In the genomic region with DNA sequence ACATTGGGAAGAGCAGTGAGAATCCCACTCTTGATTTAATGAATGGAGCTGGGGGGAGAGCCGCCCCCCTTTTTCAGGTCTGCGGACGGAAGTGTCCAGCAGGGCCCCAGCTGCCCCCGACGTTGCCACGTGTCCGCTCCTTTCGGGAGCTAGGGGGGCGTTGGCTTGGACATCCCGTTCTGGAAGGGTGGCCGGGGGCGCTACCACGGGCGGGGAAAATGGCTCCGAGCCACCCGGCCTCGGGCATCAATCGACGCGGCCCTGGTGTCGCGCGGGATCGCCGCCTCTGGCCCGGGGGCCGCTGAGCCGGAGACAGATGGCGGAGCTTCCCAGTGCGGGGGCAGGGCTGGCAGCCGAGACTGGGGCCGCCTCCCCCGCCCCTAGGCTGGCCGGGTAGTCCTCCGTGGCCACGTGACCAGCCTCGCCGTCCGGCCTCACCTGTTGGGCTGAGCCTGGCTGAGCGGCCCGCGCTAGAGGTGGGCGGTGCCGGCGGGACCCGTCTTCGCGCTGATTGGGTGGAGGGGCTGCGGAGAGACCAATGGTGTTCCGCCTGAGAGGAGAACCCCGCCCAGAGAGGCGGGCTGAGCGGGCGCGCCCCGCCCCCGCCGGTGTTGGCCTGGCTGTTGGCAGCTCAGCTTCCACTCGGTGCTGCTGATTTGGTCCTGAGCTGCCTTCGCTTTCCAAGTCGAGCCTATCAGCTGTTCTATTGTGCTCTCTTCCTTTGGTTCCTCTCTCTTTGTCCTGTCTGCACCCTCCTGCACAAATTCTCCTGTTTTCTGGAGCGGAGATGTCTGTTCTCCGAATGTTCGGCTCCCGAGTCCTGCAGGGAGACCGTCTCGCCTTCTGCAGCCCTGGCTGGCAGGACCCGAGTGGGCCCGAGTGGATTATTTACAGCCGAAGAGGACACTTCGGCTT, we compare ENCODE assay signal across 8 cellular contexts. TPM values are rescaled to one million over a fixed set of nuclear protein-coding genes. Genes with fewer than 3 reads are reported as not detected.
DNase-seq lines count a peak whose midpoint lies in the region; ATAC-seq and TF ChIP-seq lines count a peak whose summit lies in the region.

No MANE protein-coding gene starts in this region.

- no peaks in the 10 kb centered on the region for H3K9me3 ChIP-seq in CD4-positive, CD25-positive, alpha-beta regulatory T cell (ENCODE audit: control insufficient read depth in 2 of 2, low read length in 2 of 2)

- H3K4me1 ChIP-seq in CD4-positive, CD25-positive, alpha-beta regulatory T cell (ENCODE audit: control insufficient read depth, insufficient read depth, low read length, poor library complexity, severe bottlenecking) = peaks cover 66% of the 10 kb centered on the region

- peaks cover 0 to 1% (median 0%) of the 10 kb centered on the region in 7 donors for H3K9me3 Mint-ChIP-seq in CD4-positive, CD25-positive, alpha-beta regulatory T cell
- no peaks in the 10 kb centered on the region for H3K9me3 Mint-ChIP-seq in endothelial cell (ENCODE audit: unreplicated experiment)

- ATAC-seq in CD4-positive, CD25-positive, alpha-beta regulatory T cell (ENCODE audit: low read depth in 2 of 2) = peak; percentile 96
- ATAC-seq in HG02571 (IDR thresholded peaks at IDR 0.05; ENCODE audit: unreplicated experiment) (peak; percentile 95), GM18520 (IDR thresholded peaks at IDR 0.05; ENCODE audit: unreplicated experiment) (no peak)

- H3K4me3 ChIP-seq in CD4-positive, CD25-positive, alpha-beta regulatory T cell (ENCODE audit: low read depth, low read length) = peak overlapping the region; percentile 86

- H3K36me3 Mint-ChIP-seq in CD4-positive, CD25-positive, alpha-beta regulatory T cell = peaks cover 39% of the 10 kb centered on the region
- peaks cover under 1% of the 10 kb centered on the region for H3K36me3 Mint-ChIP-seq in endothelial cell (ENCODE audit: low read depth, unreplicated experiment)

- DNase-seq in CD4-positive, CD25-positive, alpha-beta regulatory T cell = peak; percentile 92 to 96 (median 94)
- DNase-seq in NCI-H526 (lab: John Stamatoyannopoulos, UW) = peak; percentile 88 to 96
- DNase-seq in activated T-cell treated with anti-CD3 and anti-CD28 coated beads for 1 hour (ENCODE audit: low read depth) = peak; percentile 87
- peak; percentile 98 for DNase-seq in endothelial cell (ENCODE audit: low spot score)
- DNase-seq in mesenteric fat pad (ENCODE audit: low spot score) = peak; percentile 94
- DNase-seq in stimulated activated CD4-positive, alpha-beta T cell treated with anti-CD3 and anti-CD28 coated beads, TNF-alpha, amount 100 ng/mL, for 4 hours (ENCODE audit: low read depth in 3 of 3) = peak; percentile 84 to 91 (median 88)

- peaks cover 4% of the 10 kb centered on the region for H3K27me3 Mint-ChIP-seq in CD4-positive, CD25-positive, alpha-beta regulatory T cell
- peaks cover 9% of the 10 kb centered on the region for H3K27me3 Mint-ChIP-seq in endothelial cell (ENCODE audit: unreplicated experiment)

- no peak for TF ChIP-seq CTCF in endothelial cell (IDR thresholded peaks at IDR 0.05; ENCODE audit: unreplicated experiment)

- peak overlapping the region; percentile 60 to 82 (median 76) for H3K27ac Mint-ChIP-seq in CD4-positive, CD25-positive, alpha-beta regulatory T cell
- H3K27ac Mint-ChIP-seq in endothelial cell (ENCODE audit: unreplicated experiment) = peak overlapping the region; percentile 77

- peak overlapping the region; percentile 85 to 91 (median 87) for H3K4me3 Mint-ChIP-seq in CD4-positive, CD25-positive, alpha-beta regulatory T cell
- peak overlapping the region; percentile 86 for H3K4me3 Mint-ChIP-seq in endothelial cell (ENCODE audit: unreplicated experiment)

- H3K4me1 Mint-ChIP-seq in CD4-positive, CD25-positive, alpha-beta regulatory T cell = peaks cover 31 to 85% (median 68%) of the 10 kb centered on the region in 4 donors
- H3K4me1 Mint-ChIP-seq in endothelial cell (ENCODE audit: unreplicated experiment) = peaks cover 36% of the 10 kb centered on the region

- H3K27me3 ChIP-seq in CD4-positive, CD25-positive, alpha-beta regulatory T cell (ENCODE audit: control insufficient read depth, insufficient read depth, low read length) = no peaks in the 10 kb centered on the region

- H3K36me3 ChIP-seq in CD4-positive, CD25-positive, alpha-beta regulatory T cell (ENCODE audit: control insufficient read depth, insufficient read depth, low read length) = peaks cover 38% of the 10 kb centered on the region

- peak overlapping the region; percentile 77 for H3K27ac ChIP-seq in CD4-positive, CD25-positive, alpha-beta regulatory T cell (ENCODE audit: insufficient read depth, low read length, poor library complexity, severe bottlenecking)

RNA-seq across cellular contexts. Expression of a gene that starts 8.3 kb away (rescaled TPM):
- total RNA-seq in CD4-positive, CD25-positive, alpha-beta regulatory T cell = 47.8 TPM
- 10 to 100 TPM; 22.7 to 36.9 (median 25.0) TPM for polyA plus RNA-seq in CD4-positive, CD25-positive, alpha-beta regulatory T cell
- 8.5 TPM for total RNA-seq in endothelial cell (ENCODE audit: unreplicated experiment)
- total RNA-seq in mesenteric fat pad = 3.6 TPM
